Comparison of ENCODE assay signal across 7 cellular contexts in the genomic region with DNA sequence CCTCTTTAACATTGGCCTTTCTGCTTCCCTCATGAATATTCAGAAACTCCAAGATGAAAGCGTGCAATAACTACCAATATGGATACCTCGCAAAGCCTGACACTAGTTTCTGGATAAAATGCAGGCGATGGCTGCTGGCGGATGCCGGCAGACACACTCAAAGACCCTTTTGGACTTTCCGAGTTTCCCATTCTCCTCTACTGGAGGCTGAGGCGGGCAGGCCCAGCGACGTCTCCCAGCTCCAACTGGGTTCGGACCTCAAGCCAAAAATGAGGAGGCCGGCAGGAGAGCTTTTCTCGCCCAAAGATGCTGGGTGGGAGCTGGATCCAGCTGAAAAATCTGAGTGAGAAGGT. TPM values are rescaled to one million over a fixed set of nuclear protein-coding genes. Genes with fewer than 3 reads are reported as not detected.
A peak's percentile ranks its signal among the peaks of the same experiment; 100 is the strongest.
DNase-seq lines count a peak whose midpoint lies in the region; ATAC-seq, FAIRE-seq and TF ChIP-seq lines count a peak whose summit lies in the region.

No MANE protein-coding gene starts in this region.

- WGBS in HUES64 = 46% methylated on average over 12 of the region's 12 CpGs
- whole genome bisulfite sequencing in K562 (ENCODE audit: insufficient coverage, low coverage, missing lambda C conversion rate) = 83% methylated on average over 12 of the region's 12 CpGs
- 68% methylated on average over 12 of the region's 12 CpGs for WGBS in HepG2 (ENCODE audit: low lambda C conversion rate)

- H4K20me1 ChIP-seq in K562 (replicated peaks; ENCODE audit: control insufficient read depth, insufficient read depth, low read length) (no peaks in the 10 kb centered on the region), HepG2 (ENCODE audit: insufficient read depth, low read length) (no peaks in the 10 kb centered on the region)

- H3K27me3 ChIP-seq in HUES64 (ENCODE audit: insufficient read depth, low read length) (peaks cover 16% of the 10 kb centered on the region; the same call in 1 of the 2 replicates), K562 (ENCODE audit: control insufficient read depth in 2 of 2, insufficient read depth in 2 of 2, low read length in 2 of 2) (no peaks in the 10 kb centered on the region), HepG2 (ENCODE audit: control insufficient read depth in 1 of 2, insufficient read depth in 2 of 2, low read length in 2 of 2) (peaks cover 3 to 29% of the 10 kb centered on the region in 2 experiments; a peak in 4 of 5 replicates), subcutaneous abdominal adipose tissue (ENCODE audit: control insufficient read depth in 5 of 5, insufficient read depth in 4 of 5, low read length in 5 of 5) (peaks cover 0 to 11% (median 8%) of the 10 kb centered on the region in 5 donors)

- H3K4me1 ChIP-seq in HUES64 (ENCODE audit: insufficient read depth, low read length) (peaks cover 11% of the 10 kb centered on the region; the same call in 1 of the 2 replicates), K562 (replicated peaks in 1 of 2; ENCODE audit: control insufficient read depth in 2 of 2, insufficient read depth in 2 of 2, low read length in 2 of 2) (peaks cover 0 to 18% of the 10 kb centered on the region in 2 experiments; a peak in 2 of 5 replicates), HepG2 (ENCODE audit: insufficient read depth, low read length) (peaks cover 12% of the 10 kb centered on the region; the same call in 1 of the 2 replicates), subcutaneous abdominal adipose tissue (ENCODE audit: control insufficient read depth in 5 of 5, insufficient read depth in 5 of 5, low read length in 5 of 5) (peaks cover 0 to 22% (median 19%) of the 10 kb centered on the region in 5 donors)

- BruUV-seq in K562 (replicated peaks; lab: Mats Ljungman, UMichigan) (no TSS peak), HepG2 (replicated peaks; lab: Mats Ljungman, UMichigan) (no TSS peak)

- intact Hi-C loops in K562 (cut with micrococcal nuclease) (no loop called here), HepG2 (cut with micrococcal nuclease; ENCODE audit: unreplicated experiment) (no loop called here)

- TF ChIP-seq EP300 in K562 (IDR thresholded peaks at IDR 0.05; ENCODE audit: low read length) = no peak
- TF ChIP-seq EP300 in HepG2 (IDR thresholded peaks at IDR 0.05; ENCODE audit: low read depth in 2 of 2, low read length in 2 of 2) = no peak
- no peak for TF ChIP-seq EP300 in HepG2 (CRISPR knock-in tag; IDR thresholded peaks at IDR 0.05; ENCODE audit: borderline replicate concordance)

- POLR2A ChIA-PET in K562 (lab: Yijun Ruan, JAX) (interaction anchor here (0.7 kb wide), 1 partner anchor 458 kb away, joined by 3 read pairs; no protein-coding TSS in a partner anchor), HepG2 (lab: Yijun Ruan, JAX) (no interaction called here)

- TF ChIP-seq CTCF in K562 (IDR thresholded peaks at IDR 0.05 in 2 of 3, conservative IDR thresholded peaks at IDR 0.05 in 1 of 3; ENCODE audit: insufficient read depth in 2 of 3, low read depth in 1 of 3, low read length in 3 of 3) = no peak
- TF ChIP-seq CTCF in HepG2 (CRISPR knock-in tag; IDR thresholded peaks at IDR 0.05) = no peak

- no peaks in the 10 kb centered on the region for H3K9me3 ChIP-seq in HUES64 (ENCODE audit: insufficient read depth, low read depth, low read length)
- H3K9me3 ChIP-seq in K562 (replicated peaks; ENCODE audit: control insufficient read depth, insufficient read depth, low read depth, low read length) = no peaks in the 10 kb centered on the region
- H3K9me3 ChIP-seq in HepG2 (ENCODE audit: low read length) = no peaks in the 10 kb centered on the region
- H3K9me3 ChIP-seq in subcutaneous abdominal adipose tissue (ENCODE audit: control insufficient read depth in 5 of 5, low read length in 5 of 5) = peaks cover 0 to 4% (median 0%) of the 10 kb centered on the region in 5 donors

- DNase-seq in K562 (ENCODE audit: extremely low read depth in 1 of 4, low spot score in 3 of 4) (no peak), HepG2 (ENCODE audit: low spot score) (no peak), urothelium cell line (ENCODE audit: low spot score) (no peak), NCI-H2081 (lab: John Stamatoyannopoulos, UW) (no peak)
- no peak for DNase-seq in central memory CD4-positive, alpha-beta T cell

- H3K27ac ChIP-seq in HUES64 (ENCODE audit: low read depth, low read length) (no peak overlapping the region), K562 (ENCODE audit: extremely low read depth, low read depth, low read length) (no peak overlapping the region), HepG2 (ENCODE audit: extremely low read length, insufficient read depth, low read length) (no peak overlapping the region), subcutaneous abdominal adipose tissue (ENCODE audit: low read depth, low read length) (no peak overlapping the region)

- in situ Hi-C loops in K562 (cut with MboI) (no loop called here), HepG2 (cut with HindIII; ENCODE audit: extremely low pct_ligation_motif_present, low pct_unique_long_range_greater_than_20kb) (no loop called here)

- CTCF ChIA-PET in K562 (lab: Yijun Ruan, JAX; ENCODE audit: low intra/inter-chr PET ratio) (no interaction called here), HepG2 (lab: Yijun Ruan, JAX; ENCODE audit: low intra/inter-chr PET ratio, low total read pairs) (no interaction called here)

- H3K4me2 ChIP-seq in K562 (ENCODE audit: insufficient read depth, low read length) = no peak overlapping the region
- peak overlapping the region; percentile 39; the same call in 1 of the 2 replicates for H3K4me2 ChIP-seq in HepG2 (ENCODE audit: low read depth, low read length)

- H3K79me2 ChIP-seq in K562 (ENCODE audit: control insufficient read depth, insufficient read depth, low read length) (no peaks in the 10 kb centered on the region), HepG2 (ENCODE audit: insufficient read depth, low read length) (no peaks in the 10 kb centered on the region)

- no peak for TF ChIP-seq RAD21 in K562 (CRISPR knock-in tag; conservative IDR thresholded peaks at IDR 0.05 in 1 of 2, IDR thresholded peaks at IDR 0.05 in 1 of 2)
- TF ChIP-seq RAD21 in HepG2 (CRISPR knock-in tag; IDR thresholded peaks at IDR 0.05) = no peak

- H3K9me1 ChIP-seq in K562 (ENCODE audit: control insufficient read depth, insufficient read depth, low read length) = no peaks in the 10 kb centered on the region

- H3K36me3 ChIP-seq in HUES64 (ENCODE audit: insufficient read depth, low read length) (no peaks in the 10 kb centered on the region), K562 (ENCODE audit: control insufficient read depth, insufficient read depth, low read length) (no peaks in the 10 kb centered on the region), HepG2 (replicated peaks in 1 of 2; ENCODE audit: control insufficient read depth in 1 of 2, insufficient read depth in 2 of 2, low read length in 2 of 2) (no peaks in the 10 kb centered on the region), subcutaneous abdominal adipose tissue (ENCODE audit: control insufficient read depth in 5 of 5, insufficient read depth in 5 of 5, low read length in 5 of 5) (no peaks in the 10 kb centered on the region)

- H3K9ac ChIP-seq in HUES64 (ENCODE audit: low read depth, low read length) = peak overlapping the region; percentile 58
- no peak overlapping the region for H3K9ac ChIP-seq in K562 (ENCODE audit: insufficient read depth in 1 of 2, low read depth in 2 of 2, low read length in 2 of 2)
- H3K9ac ChIP-seq in HepG2 (ENCODE audit: insufficient read depth, low read depth, low read length) = no peak overlapping the region
- peak overlapping the region in 3 of 5 donors; percentile 51 to 74 (median 60) for H3K9ac ChIP-seq in subcutaneous abdominal adipose tissue (ENCODE audit: low read length in 5 of 5)

- TF ChIP-seq POLR2A in K562 (conservative IDR thresholded peaks at IDR 0.05) = no peak
- no peak for TF ChIP-seq POLR2A in HepG2 (IDR thresholded peaks at IDR 0.05; ENCODE audit: insufficient read depth in 1 of 2, low read depth in 2 of 2, low read length in 2 of 2)

- ATAC-seq in K562 = no peak
- ATAC-seq in HepG2 = no peak

- peak overlapping the region; percentile 73 for H2AFZ ChIP-seq in K562 (ENCODE audit: low read depth, low read length)
- H2AFZ ChIP-seq in HepG2 (ENCODE audit: low read length) = no peak overlapping the region

- no peak for FAIRE-seq in K562 (lab: Jason Lieb, UNC)
- FAIRE-seq in HepG2 (lab: Jason Lieb, UNC) = no peak
- no peak for FAIRE-seq in urothelium cell line (lab: Jason Lieb, UNC)

- H3K4me3 ChIP-seq in HUES64 (ENCODE audit: low read length) (peak overlapping the region; percentile 75), K562 (peak overlapping the region; percentile 37; the same call in 1 of the 2 replicates), HepG2 (replicated peaks in 1 of 3; ENCODE audit: insufficient read depth in 1 of 3, low read depth in 2 of 3, low read length in 3 of 3) (no peak overlapping the region), subcutaneous abdominal adipose tissue (ENCODE audit: low read depth in 1 of 5, low read length in 5 of 5) (peak overlapping the region; percentile 75 to 88 (median 78))

RNA-seq across cellular contexts. Expression of gene FEZ1, which starts 0.4 kb away (rescaled TPM):
- 91.5 TPM for polyA plus RNA-seq in HUES64 (2013, experiment 1 of 2)
- polyA plus RNA-seq in HUES64 (2013, experiment 2 of 2) = 89.7 TPM
- total RNA-seq in K562 (2011; cell fraction: chromatin; rRNA removed; ENCODE audit: low replicate concordance) = 4.1 and 5.5 TPM in 2 replicates
- 1.3 and 1.6 TPM in 2 replicates for total RNA-seq in K562 (2011; cell fraction: nucleolus; rRNA removed)
- 5.9 and 6.2 TPM in 2 replicates for total RNA-seq in K562 (2011; cell fraction: nucleoplasm; rRNA removed)
- total RNA-seq in K562 (2014; rRNA removed) (6.7 and 10.0 TPM in 2 replicates), K562 (2014; rRNA removed; fragmentation: Illumina TruSeq; extraction: Trizol) (7.5 and 8.5 TPM in 2 replicates), K562 (2015; rRNA removed; fragmentation: Illumina TruSeq; extraction: Trizol) (8.1 and 8.8 TPM in 2 replicates), K562 (2021) (7.9 and 8.2 TPM in 2 replicates), HepG2 (2016; rRNA removed; fragmentation: Illumina TruSeq; extraction: Trizol) (not detected in 2 replicates)
- polyA plus RNA-seq in K562 (2011; rRNA removed) (10.6 and 13.0 TPM in 2 replicates), K562 (2014; fragmentation: Illumina TruSeq; extraction: Trizol) (9.2 and 11.2 TPM in 2 replicates), K562 (2014; fragmentation: Nextera tagmentation; extraction: Ambion mirVana) (1 to 10 TPM; 4.6 to 5.1 TPM), K562 (2014; rRNA removed) (6.6 and 9.2 TPM in 2 replicates), HepG2 (2011; rRNA removed) (not detected in 2 replicates)
- 7.9 and 11.9 TPM in 2 replicates for polyA plus RNA-seq in K562 (2011; cell fraction: cytosol; rRNA removed)
- polyA plus RNA-seq in K562 (2011; cell fraction: nucleus; rRNA removed) = 4.2 and 9.9 TPM in 2 replicates
- polyA plus RNA-seq in K562 (2012) = 11.3 and 11.6 TPM in 2 replicates
- polyA minus RNA-seq in K562 (2011; rRNA and poly(A)+ RNA removed) = 7.7 and 14.4 TPM in 2 replicates
- 4.2 and 6.9 TPM in 2 replicates for polyA minus RNA-seq in K562 (2011; cell fraction: cytosol; rRNA and poly(A)+ RNA removed)
- polyA minus RNA-seq in K562 (2011; cell fraction: nucleus; rRNA and poly(A)+ RNA removed) = 0.94 and 4.2 TPM in 2 replicates
- total RNA-seq in HepG2 (2016; cell fraction: cytosol; rRNA removed; fragmentation: Illumina TruSeq; extraction: Trizol; ENCODE audit: low read depth) = not detected in 2 replicates
- total RNA-seq in HepG2 (2016; cell fraction: insoluble cytoplasmic fraction; rRNA removed; fragmentation: Illumina TruSeq; extraction: Trizol) = not detected in 2 replicates
- not detected in 2 replicates for total RNA-seq in HepG2 (2016; cell fraction: membrane; rRNA removed; fragmentation: Illumina TruSeq; extraction: Trizol)
- not detected in 2 replicates for total RNA-seq in HepG2 (2016; cell fraction: nucleus; rRNA removed; fragmentation: Illumina TruSeq; extraction: Trizol)
- polyA plus RNA-seq in HepG2 (2011; cell fraction: cytosol; rRNA removed) = not detected in 2 replicates
- not detected in 2 replicates for polyA plus RNA-seq in HepG2 (2011; cell fraction: nucleus; rRNA removed)
- 0.33 TPM in 1 of 2 replicates, not detected in the other for polyA plus RNA-seq in HepG2 (2012)
- not detected in 2 replicates for polyA plus RNA-seq in HepG2 (2016; cell fraction: cytosol; fragmentation: Illumina TruSeq; extraction: Trizol; ENCODE audit: low read depth)
- not detected in 2 replicates for polyA plus RNA-seq in HepG2 (2016; cell fraction: insoluble cytoplasmic fraction; fragmentation: Illumina TruSeq; extraction: Trizol; ENCODE audit: low read depth)
- polyA plus RNA-seq in HepG2 (2016; cell fraction: membrane; fragmentation: Illumina TruSeq; extraction: Trizol; ENCODE audit: low read depth) = not detected in 2 replicates
- not detected in 2 replicates for polyA plus RNA-seq in HepG2 (2016; cell fraction: nucleus; fragmentation: Illumina TruSeq; extraction: Trizol; ENCODE audit: insufficient read depth, low read depth)
- polyA minus RNA-seq in HepG2 (2011; rRNA and poly(A)+ RNA removed; ENCODE audit: low replicate concordance) = 0.44 TPM in 1 of 2 replicates, not detected in the other
- not detected in 2 replicates for polyA minus RNA-seq in HepG2 (2011; cell fraction: cytosol; rRNA and poly(A)+ RNA removed)
- polyA minus RNA-seq in HepG2 (2011; cell fraction: nucleus; rRNA and poly(A)+ RNA removed) = not detected in 2 replicates

Comparison
In these comparisons a context has a peak if more than half of its experiments do, and no peak if none do; other contexts are left out.
1. H3K4me3 ChIP-seq: peak in HUES64 (single experiment), K562 (single experiment) and subcutaneous abdominal adipose tissue (5 of 5); none in HepG2 (0 of 3).
2. H3K9ac ChIP-seq: peak in HUES64 (single experiment) and subcutaneous abdominal adipose tissue (3 of 5); none in K562 (0 of 2) and HepG2 (single experiment).